20 cellular contexts compared by ENCODE assay signal in genomic region chr6:99347804-99348203, GRCh38. TPM values are rescaled to one million over a fixed set of nuclear protein-coding genes. Genes with fewer than 3 reads are reported as not detected.
DNase-seq lines count a peak whose midpoint lies in the region; ATAC-seq and TF ChIP-seq lines count a peak whose summit lies in the region.
"Had no signal": no experiment of that assay in that cellular context is flagged by ENCODE, and none has a peak within 500 bp of the region (broad histone marks: within the 10 kb centered on the region; RNA-seq: fewer than 3 reads in every experiment).

No MANE protein-coding gene starts in this region.

- H3K9me3 ChIP-seq in SJSA1 (replicated peaks), result no peaks in the 10 kb centered on the region
- H3K9me3 ChIP-seq in iPS-18a (ENCODE audit: control insufficient read depth, low read depth, low read length), result no peaks in the 10 kb centered on the region
- H3K9me3 ChIP-seq in parathyroid adenoma (ENCODE audit: control insufficient read depth, low read length), result no peaks in the 10 kb centered on the region
- H3K9me3 ChIP-seq: right lobe of liver, thoracic aorta had no signal

- no peak overlapping the region for H3K27ac Mint-ChIP-seq in GM23338
- no peak overlapping the region for H3K27ac Mint-ChIP-seq in T-helper 2 cell treated with Interferon-gamma antibody and Interleukin-4, amounts not matched to agents 5 μg/mL and 100 μg/mL, for 36 hours
- H3K27ac Mint-ChIP-seq: activated naive CD4-positive, alpha-beta T cell treated with anti-CD3 and anti-CD28 coated beads, Interleukin-2, amount 50 U/mL, for 72 hours; CD4-positive, CD25-positive, alpha-beta regulatory T cell; T-cell had no signal

- no peaks in the 10 kb centered on the region for H3K9me2 ChIP-seq in GM23338 (ENCODE audit: insufficient read depth)

- H3K4me1 ChIP-seq in GM23338 (ENCODE audit: insufficient read depth), result peaks cover 27% of the 10 kb centered on the region
- peaks cover 59% of the 10 kb centered on the region for H3K4me1 ChIP-seq in SJSA1 (replicated peaks)
- peaks cover 27% of the 10 kb centered on the region for H3K4me1 ChIP-seq in iPS-18a (ENCODE audit: control insufficient read depth, low read depth, low read length)
- H3K4me1 ChIP-seq in parathyroid adenoma, result peaks cover 7% of the 10 kb centered on the region
- H3K4me1 ChIP-seq: right lobe of liver had no signal

- H3K27ac ChIP-seq in GM23338 (ENCODE audit: low read depth) (peak overlapping the region; percentile 10; the same call in 1 of the 2 replicates), SJSA1 (no peak overlapping the region), iPS-18a (ENCODE audit: low read length) (no peak overlapping the region), parathyroid adenoma (peak overlapping the region; percentile 88)
- H3K27ac ChIP-seq: right lobe of liver, thoracic aorta had no signal

- no peaks in the 10 kb centered on the region for H4K20me1 ChIP-seq in GM23338 (replicated peaks; ENCODE audit: insufficient read depth)

- TF ChIP-seq CTCF in GM23338 (conservative IDR thresholded peaks at IDR 0.05; ENCODE audit: low read depth in 2 of 2), result no peak
- no peak for TF ChIP-seq CTCF in parathyroid adenoma (IDR thresholded peaks at IDR 0.05)

- no peak for ATAC-seq in GM23338
- ATAC-seq: activated naive CD4-positive, alpha-beta T cell treated with anti-CD3 and anti-CD28 coated beads, Interleukin-2, amount 50 U/mL, for 72 hours; right lobe of liver; T-cell had no signal

- H3K27me3 ChIP-seq in GM23338 (ENCODE audit: insufficient read depth) (peaks cover 12% of the 10 kb centered on the region; the same call in 1 of the 2 replicates), SJSA1 (replicated peaks) (no peaks in the 10 kb centered on the region), iPS-18a (ENCODE audit: control insufficient read depth, insufficient read depth, low read length) (peaks cover 10% of the 10 kb centered on the region), parathyroid adenoma (ENCODE audit: control insufficient read depth, insufficient read depth, low read length) (no peaks in the 10 kb centered on the region)

- H3K36me3 Mint-ChIP-seq in GM23338 (ENCODE audit: low read depth), result no peaks in the 10 kb centered on the region
- no peaks in the 10 kb centered on the region for H3K36me3 Mint-ChIP-seq in T-helper 2 cell treated with Interferon-gamma antibody and Interleukin-4, amounts not matched to agents 5 μg/mL and 100 μg/mL, for 36 hours (ENCODE audit: low read depth)
- H3K36me3 Mint-ChIP-seq: activated naive CD4-positive, alpha-beta T cell treated with anti-CD3 and anti-CD28 coated beads, Interleukin-2, amount 50 U/mL, for 72 hours; CD4-positive, CD25-positive, alpha-beta regulatory T cell; T-cell had no signal

- no peak overlapping the region for H2AFZ ChIP-seq in GM23338
- H2AFZ ChIP-seq in parathyroid adenoma, result peak overlapping the region; percentile 93

- H3K36me3 ChIP-seq in GM23338 (ENCODE audit: insufficient read depth), result no peaks in the 10 kb centered on the region
- peaks cover 6% of the 10 kb centered on the region for H3K36me3 ChIP-seq in SJSA1
- no peaks in the 10 kb centered on the region for H3K36me3 ChIP-seq in iPS-18a (ENCODE audit: control insufficient read depth, low read depth, low read length)
- H3K36me3 ChIP-seq in parathyroid adenoma (ENCODE audit: control insufficient read depth, insufficient read depth, low read length), result no peaks in the 10 kb centered on the region
- H3K36me3 ChIP-seq: right lobe of liver, thoracic aorta had no signal

- no peaks in the 10 kb centered on the region for H3K9me3 Mint-ChIP-seq in GM23338
- H3K9me3 Mint-ChIP-seq in T-helper 2 cell treated with Interferon-gamma antibody and Interleukin-4, amounts not matched to agents 5 μg/mL and 100 μg/mL, for 36 hours, result no peaks in the 10 kb centered on the region
- H3K9me3 Mint-ChIP-seq: activated naive CD4-positive, alpha-beta T cell treated with anti-CD3 and anti-CD28 coated beads, Interleukin-2, amount 50 U/mL, for 72 hours; T-cell had no signal

- H3K79me2 ChIP-seq in GM23338 (replicated peaks; ENCODE audit: insufficient read depth), result 0 out of 2 replicates have a peak, but pooled peaks cover 3% of the 10 kb centered on the region
- no peaks in the 10 kb centered on the region for H3K79me2 ChIP-seq in parathyroid adenoma

- H3K4me1 Mint-ChIP-seq in GM23338, result peaks cover 35% of the 10 kb centered on the region
- peaks cover 9% of the 10 kb centered on the region for H3K4me1 Mint-ChIP-seq in T-helper 2 cell treated with Interferon-gamma antibody and Interleukin-4, amounts not matched to agents 5 μg/mL and 100 μg/mL, for 36 hours (ENCODE audit: low read depth)

- H3K4me3 ChIP-seq in GM23338 (peak overlapping the region; percentile 56; the same call in 1 of the 2 replicates), SJSA1 (peak overlapping the region; percentile 79; the same call in 1 of the 2 replicates), iPS-18a (ENCODE audit: low read length) (peak overlapping the region; percentile 82), parathyroid adenoma (ENCODE audit: low read depth, low read length) (no peak overlapping the region)
- H3K4me3 ChIP-seq: right lobe of liver, thoracic aorta had no signal

- peak overlapping the region; percentile 90 for H3K4me3 Mint-ChIP-seq in GM23338
- no peak overlapping the region for H3K4me3 Mint-ChIP-seq in T-helper 2 cell treated with Interferon-gamma antibody and Interleukin-4, amounts not matched to agents 5 μg/mL and 100 μg/mL, for 36 hours
- H3K4me3 Mint-ChIP-seq: CD4-positive, CD25-positive, alpha-beta regulatory T cell had no signal

- H3K4me2 ChIP-seq in GM23338 (peak overlapping the region; percentile 96; the same call in 1 of the 2 replicates), parathyroid adenoma (ENCODE audit: low read length) (no peak overlapping the region)

- peak; percentile 20 for DNase-seq in GM23338 (ENCODE audit: low spot score)
- DNase-seq in SJSA1 (ENCODE audit: low read depth in 1 of 2, low spot score in 2 of 2), result peak in 1 of 2 experiments; percentile 12
- no peak for DNase-seq in LoVo (ENCODE audit: low spot score)
- DNase-seq in NCI-H1436 (lab: John Stamatoyannopoulos, UW), result no peak
- DNase-seq in T-helper 2 cell treated with Interferon-gamma antibody and Interleukin-4, amounts not matched to agents 5 μg/mL and 100 μg/mL, for 36 hours (ENCODE audit: low spot score), result no peak
- DNase-seq in DMS 273 (lab: John Stamatoyannopoulos, UW; ENCODE audit: unreplicated experiment), result no peak
- DNase-seq: activated CD4-positive, alpha-beta T cell treated with anti-CD3 and anti-CD28 coated beads for 4 hours; CD4-positive, CD25-positive, alpha-beta regulatory T cell; effector memory CD4-positive, alpha-beta T cell; GF-D8; Karpas-422; NCI-H1048; NCI-H2029 treated with DMSO at 0.1 percent for 48 hours; right lobe of liver; T-cell had no signal

- H3K27me3 Mint-ChIP-seq in GM23338 (ENCODE audit: insufficient read depth, low read depth, poor library complexity), result peaks cover 12% of the 10 kb centered on the region
- H3K27me3 Mint-ChIP-seq in T-helper 2 cell treated with Interferon-gamma antibody and Interleukin-4, amounts not matched to agents 5 μg/mL and 100 μg/mL, for 36 hours (ENCODE audit: low read depth), result peaks cover 72% of the 10 kb centered on the region

- peak overlapping the region; percentile 85 for H3K9ac ChIP-seq in iPS-18a (ENCODE audit: low read length)
- H3K9ac ChIP-seq in parathyroid adenoma, result no peak overlapping the region

- H3F3A ChIP-seq in GM23338 (replicated peaks; ENCODE audit: low read depth), result no peaks in the 10 kb centered on the region

TF ChIP-seq in GM23338, 12 proteins besides CTCF, POLR2A, EP300 and RAD21 (continues in another document):
- TF ChIP-seq ZNF331 (CRISPR knock-in tag; IDR thresholded peaks at IDR 0.05; ENCODE audit: low read depth), result no peak
- TF ChIP-seq CREB1 (CRISPR knock-in tag; IDR thresholded peaks at IDR 0.05; ENCODE audit: low read depth), result no peak
- no peak for TF ChIP-seq ZNF114 (CRISPR knock-in tag; IDR thresholded peaks at IDR 0.05)
- TF ChIP-seq JUNB (IDR thresholded peaks at IDR 0.05; ENCODE audit: unreplicated experiment), result no peak
- TF ChIP-seq REST (IDR thresholded peaks at IDR 0.05; ENCODE audit: unreplicated experiment), result no peak

RNA-seq across cellular contexts. Expression of gene FAXC, which starts 1.7 kb away (rescaled TPM):
- total RNA-seq in GM23338 (2014; rRNA removed; shearing (Covaris generic)), result 10.5 and 18.3 TPM in 2 replicates
- 15.2 and 15.7 TPM in 2 replicates for polyA plus RNA-seq in GM23338 (2016; fragmentation: Nextera tagmentation; extraction: Ambion mirVana)
- 10.5 and 20.5 TPM in 2 replicates for total RNA-seq in SJSA1 (2014; rRNA removed; shearing (Covaris generic))
- total RNA-seq: activated naive CD4-positive, alpha-beta T cell treated with anti-CD3 and anti-CD28 coated beads, Interleukin-2, amount 50 U/mL, for 72 hours; CD4-positive, CD25-positive, alpha-beta regulatory T cell; mononuclear cell; right lobe of liver had no signal
- polyA plus RNA-seq: CD4-positive, CD25-positive, alpha-beta regulatory T cell had no signal

RNA-seq across cellular contexts. Expression of gene COQ3, which starts 46.2 kb away (rescaled TPM):
- total RNA-seq in GM23338 (2014; rRNA removed; shearing (Covaris generic)), result 10.6 and 11.8 TPM in 2 replicates
- 22.5 and 24.9 TPM in 2 replicates for polyA plus RNA-seq in GM23338 (2016; fragmentation: Nextera tagmentation; extraction: Ambion mirVana)
- total RNA-seq in SJSA1 (2014; rRNA removed; shearing (Covaris generic)), result 11.5 and 13.1 TPM in 2 replicates

Comparison
In these comparisons a context has a peak if more than half of its experiments do, and no peak if none do; other contexts are left out.
1. H3K27ac ChIP-seq: peak in GM23338 (single experiment) and parathyroid adenoma (single experiment); none in SJSA1 (single experiment) and iPS-18a (single experiment).